ENCODE assay signal across 15 cellular contexts in the genomic region with DNA sequence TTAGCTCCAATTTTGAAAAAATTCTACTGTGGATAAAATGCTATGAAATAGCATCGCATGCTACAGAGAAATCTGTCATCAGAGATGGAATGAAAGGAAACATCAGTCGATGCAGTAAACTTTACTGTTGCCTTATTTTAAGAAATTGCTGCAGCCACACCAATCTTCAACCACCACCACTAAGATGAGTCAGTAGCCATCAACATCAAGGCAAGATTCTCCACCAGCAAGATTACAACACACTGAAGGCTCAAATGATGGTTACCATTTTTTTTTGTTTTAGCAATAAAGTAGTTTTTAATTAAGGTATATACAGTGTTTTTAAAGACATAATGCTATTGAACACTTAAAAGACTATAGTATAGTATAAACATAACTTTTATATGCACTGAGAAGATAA.
"Had no signal": no experiment of that assay in that cellular context is flagged by ENCODE, and none has a peak within 500 bp of the region (broad histone marks: within the 10 kb centered on the region; RNA-seq: fewer than 3 reads in every experiment).

No MANE protein-coding gene starts in this region.

- H3K27ac ChIP-seq: adrenal gland, body of pancreas, epithelial cell of prostate, prostate gland, right lobe of liver, spleen, tibial nerve, vagina had no signal

- H3K27me3 ChIP-seq: adrenal gland, body of pancreas, right lobe of liver, spleen, tibial nerve, vagina had no signal

- H3K4me3 ChIP-seq: adrenal gland, body of pancreas, prostate gland, right lobe of liver, spleen, tibial nerve, vagina had no signal

- H3K9me3 ChIP-seq: adrenal gland, body of pancreas, prostate gland, right lobe of liver, spleen, tibial nerve, vagina had no signal

- ATAC-seq: activated CD4-positive, CD25-positive, alpha-beta regulatory T cell treated with anti-CD3 and anti-CD28 coated beads, Interleukin-2, amount 50 U/mL, for 24 hours; body of pancreas; left colon; right lobe of liver; stimulated activated memory B cell treated with anti-CD40 and anti-IgM and Interleukin-4, amounts not matched to agents 10 μg/mL and 1 μg/mL and 100 μg/mL, for 72 hours had no signal

- DNase-seq: activated naive CD4-positive, alpha-beta T cell treated with anti-CD3 and anti-CD28 coated beads, Interleukin-2, amount 50 U/mL, for 16 hours; adrenal gland; body of pancreas; effector memory CD4-positive, alpha-beta T cell; left colon; occipital lobe; right lobe of liver; spleen; stimulated activated CD4-positive, alpha-beta T cell treated with anti-CD3 and anti-CD28 coated beads, Interleukin-1b, Interleukin-23, amount 100 ng/mL, for 48 hours had no signal

- H3K36me3 ChIP-seq: adrenal gland, prostate gland, right lobe of liver, spleen, tibial nerve, vagina had no signal
